Comparison of ENCODE assay signal across 9 cellular contexts in genomic region chr6:28673800-28674671, GRCh38.
DNase-seq lines count a peak whose midpoint lies in the region; ATAC-seq, FAIRE-seq and TF ChIP-seq lines count a peak whose summit lies in the region.
"Had no signal": no experiment of that assay in that cellular context is flagged by ENCODE, and none has a peak within 500 bp of the region (broad histone marks: within the 10 kb centered on the region; RNA-seq: fewer than 3 reads in every experiment).

No MANE protein-coding gene starts in this region.

- H3K4me1 ChIP-seq in ACC112 (ENCODE audit: control insufficient read depth, insufficient read depth, low read length, unreplicated experiment), result no peaks in the 10 kb centered on the region

- H3K79me2 ChIP-seq in ACC112 (ENCODE audit: control insufficient read depth, insufficient read depth, low read length, unreplicated experiment), result no peaks in the 10 kb centered on the region

- H3K27ac ChIP-seq in ACC112 (ENCODE audit: low read depth, low read length), result no peak overlapping the region
- H3K27ac ChIP-seq: right lobe of liver had no signal

- H3K36me3 ChIP-seq in ACC112 (ENCODE audit: insufficient read depth, low read length), result no peaks in the 10 kb centered on the region
- H3K36me3 ChIP-seq: right lobe of liver had no signal

- H3K4me3 ChIP-seq in ACC112 (ENCODE audit: low read depth, low read length), result peak overlapping the region; percentile 89
- H3K4me3 ChIP-seq: right lobe of liver had no signal

- no peak for TF ChIP-seq POLR2A in GM12892 (IDR thresholded peaks at IDR 0.05; ENCODE audit: low read depth, low read length)

- intact Hi-C loops in head of caudate nucleus (cut with DNase I), result no loop called here

- FAIRE-seq in GM12892 (lab: Jason Lieb, UNC), result peak; percentile 90

- H3K27me3 ChIP-seq in ACC112 (ENCODE audit: insufficient read depth, low read length), result peaks cover 27% of the 10 kb centered on the region
- H3K27me3 ChIP-seq: right lobe of liver had no signal

- peak overlapping the region; percentile 79 for H2AFZ ChIP-seq in ACC112 (ENCODE audit: low read length, unreplicated experiment)

- DNase-seq in GM12892 (ENCODE audit: insufficient read length) (no peak), NCI-H524 treated with DMSO at 0.1 percent for 48 hours (lab: John Stamatoyannopoulos, UW) (peak; percentile 42), head of caudate nucleus (peak in 41 of 42 donors; percentile 33 to 88 (median 70))
- peak; percentile 84 to 86 for DNase-seq in activated T-cell treated with anti-CD3 and anti-CD28 coated beads, Interleukin-2, amount 50 U/mL, for 48 hours
- peak; percentile 53 for DNase-seq in stimulated activated CD4-positive, alpha-beta T cell treated with anti-CD3 and anti-CD28 coated beads, Interleukin-12 subunit alpha, Interleukin-12 subunit beta, amount 100 ng/mL, for 4 hours
- DNase-seq: right lobe of liver had no signal

- no peak for ATAC-seq in GM18520 (IDR thresholded peaks at IDR 0.05; ENCODE audit: unreplicated experiment)
- ATAC-seq in GM21717 (IDR thresholded peaks at IDR 0.05; ENCODE audit: unreplicated experiment), result no peak
